ENCODE assay signal across 20 cellular contexts in the genomic region with DNA sequence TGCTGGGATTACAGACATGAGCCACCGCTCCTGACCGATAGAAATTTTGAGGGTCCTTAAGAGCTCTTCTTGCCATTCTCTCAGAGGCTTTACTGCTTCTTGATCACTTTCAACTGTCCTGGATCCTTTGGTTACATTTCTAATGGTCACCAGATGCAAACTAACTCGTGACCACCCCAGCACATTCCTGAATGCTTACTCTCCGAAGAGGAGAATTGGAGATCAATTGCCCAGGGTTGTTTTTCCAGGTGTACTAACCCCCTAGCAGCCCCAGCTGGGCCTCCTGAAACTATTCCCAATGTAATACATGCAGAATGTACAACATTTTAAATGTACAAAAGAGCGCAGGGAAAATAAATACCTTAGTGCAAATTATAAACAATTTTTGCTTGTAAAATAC.
DNase-seq lines count a peak whose midpoint lies in the region; ATAC-seq and TF ChIP-seq lines count a peak whose summit lies in the region.
"Had no signal": no experiment of that assay in that cellular context is flagged by ENCODE, and none has a peak within 500 bp of the region (broad histone marks: within the 10 kb centered on the region; RNA-seq: fewer than 3 reads in every experiment).

No MANE protein-coding gene starts in this region.

- no peak for TF ChIP-seq POLR2A in body of pancreas (IDR thresholded peaks at IDR 0.05)

- no peaks in the 10 kb centered on the region for H3K9me3 ChIP-seq in body of pancreas
- H3K9me3 ChIP-seq: BLaER1, spleen had no signal

- peak; percentile 49 for DNase-seq in H7
- DNase-seq in astrocyte of the hippocampus (ENCODE audit: low read depth, low spot score) = peak; percentile 34
- DNase-seq in iPS-NIHi11 (ENCODE audit: low spot score) = peak; percentile 36
- DNase-seq in smooth muscle cell of the brain vasculature (ENCODE audit: low read depth, low spot score) = peak; percentile 41
- no peak for DNase-seq in glomerular visceral epithelial cell (ENCODE audit: extremely low spot score)
- DNase-seq in posterior cingulate gyrus = no peak
- no peak for DNase-seq in hippocampal formation (lab: John Stamatoyannopoulos, UW)
- no peak for DNase-seq in body of pancreas
- DNase-seq: activated CD4-positive, alpha-beta T cell treated with anti-CD3 and anti-CD28 coated beads for 4 hours; activated gamma-delta T cell; amygdala; foreskin melanocyte; immature natural killer cell; naive thymus-derived CD4-positive, alpha-beta T cell; NCI-H226; spleen; SW 1271 had no signal

- H3K36me3 ChIP-seq in H7 (replicated peaks; ENCODE audit: control insufficient read depth, insufficient read depth, low read length) = no peaks in the 10 kb centered on the region
- no peaks in the 10 kb centered on the region for H3K36me3 ChIP-seq in body of pancreas (replicated peaks in 1 of 2; ENCODE audit: insufficient read depth in 1 of 2, low read depth in 2 of 2)
- H3K36me3 ChIP-seq: BLaER1, spleen had no signal

- no peak for TF ChIP-seq CTCF in body of pancreas (IDR thresholded peaks at IDR 0.05)

- 92% methylated on average over 5 of the region's 5 CpGs for WGBS in body of pancreas, 2 donors

- ATAC-seq in body of pancreas = no peak
- ATAC-seq: naive thymus-derived CD4-positive, alpha-beta T cell had no signal

- no peaks in the 10 kb centered on the region for H3K4me1 ChIP-seq in body of pancreas
- H3K4me1 ChIP-seq: BLaER1, parathyroid adenoma had no signal

- intact Hi-C loops in posterior cingulate gyrus (cut with DNase I) = no loop called here
- intact Hi-C loops in body of pancreas (cut with DNase I) = no loop called here

- H3K4me3 ChIP-seq in H7 (ENCODE audit: insufficient read depth, low read depth, low read length) = no peak overlapping the region
- H3K4me3 ChIP-seq in body of pancreas = no peak overlapping the region
- H3K4me3 ChIP-seq: BLaER1, lung, spleen had no signal

- H3K27ac ChIP-seq in body of pancreas = no peak overlapping the region
- H3K27ac ChIP-seq: BLaER1, parathyroid adenoma, spleen had no signal

- no peaks in the 10 kb centered on the region for H3K27me3 ChIP-seq in H7 (ENCODE audit: control insufficient read depth, insufficient read depth, low read length)
- no peaks in the 10 kb centered on the region for H3K27me3 ChIP-seq in body of pancreas
- H3K27me3 ChIP-seq: BLaER1, spleen had no signal

Comparison
In these comparisons a context has a peak if more than half of its experiments do, and no peak if none do; other contexts are left out.
1. DNase-seq: peak in H7 (single experiment), astrocyte of the hippocampus (single experiment), iPS-NIHi11 (single experiment) and smooth muscle cell of the brain vasculature (single experiment); none in glomerular visceral epithelial cell (single experiment), posterior cingulate gyrus (0 of 10), hippocampal formation (0 of 2) and body of pancreas (0 of 4).